1 cellular context compared by ENCODE assay signal in the genomic region with DNA sequence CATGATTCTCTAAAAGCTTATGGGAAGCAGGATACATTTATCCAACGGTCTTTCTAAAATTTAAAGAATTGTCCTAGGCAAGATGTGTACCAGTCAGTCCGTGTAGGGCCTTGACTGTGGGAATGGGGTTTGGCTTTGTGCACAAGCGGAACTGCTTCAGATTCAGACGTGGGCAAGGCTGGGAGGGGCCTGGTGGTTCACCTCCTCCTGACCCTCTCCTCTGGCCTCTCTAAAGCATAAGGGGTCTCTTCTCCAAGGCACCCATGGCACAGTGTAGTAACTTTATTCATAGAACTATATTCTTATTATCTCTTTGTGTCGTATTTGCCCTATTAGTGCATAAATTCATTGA.
TF ChIP-seq lines count a peak whose summit lies in the region.

No MANE protein-coding gene starts in this region.

TF ChIP-seq in H1, 55 proteins besides CTCF, POLR2A, EP300 and RAD21:
- TF ChIP-seq FOSL1 (IDR thresholded peaks at IDR 0.05; ENCODE audit: insufficient read depth, low read depth, low read length) (no peak), TCF12 (IDR thresholded peaks at IDR 0.05; ENCODE audit: low read depth, low read length) (no peak), ZNF274 (IDR thresholded peaks at IDR 0.05; ENCODE audit: borderline replicate concordance, extremely low read depth, low read length) (no peak), BRCA1 (IDR thresholded peaks at IDR 0.05; ENCODE audit: low read depth, low read length) (no peak), TAF7 (optimal IDR thresholded peaks at IDR 0.05; ENCODE audit: borderline replicate concordance, low read depth, low read length) (no peak), SIRT6 (IDR thresholded peaks at IDR 0.05; ENCODE audit: low read length) (no peak), CBX5 (IDR thresholded peaks at IDR 0.05; ENCODE audit: low read depth, low read length) (no peak), GABPA (IDR thresholded peaks at IDR 0.05; ENCODE audit: borderline replicate concordance, insufficient read depth, low read length) (no peak), TEAD4 (IDR thresholded peaks at IDR 0.05; ENCODE audit: low read depth, low read length) (no peak), JUN (IDR thresholded peaks at IDR 0.05; ENCODE audit: low read depth, low read length) (no peak), TAF1 (IDR thresholded peaks at IDR 0.05; ENCODE audit: low read depth, low read length) (no peak), GTF2F1 (IDR thresholded peaks at IDR 0.05; ENCODE audit: borderline replicate concordance, low read depth, low read length) (no peak), RXRA (IDR thresholded peaks at IDR 0.05; ENCODE audit: insufficient read depth, low read depth, low read length) (no peak), CTBP2 (IDR thresholded peaks at IDR 0.05; ENCODE audit: borderline replicate concordance, insufficient read depth, insufficient read length, low read length) (no peak), BCL11A (IDR thresholded peaks at IDR 0.05; ENCODE audit: low read depth in 2 of 2, low read length in 2 of 2) (no peak), RFX5 (IDR thresholded peaks at IDR 0.05; ENCODE audit: borderline replicate concordance, low read depth, low read length) (no peak), NANOG (IDR thresholded peaks at IDR 0.05; ENCODE audit: insufficient read depth, low read depth, low read length, poor library complexity, severe bottlenecking) (no peak)
- TF ChIP-seq, protein P1, sequence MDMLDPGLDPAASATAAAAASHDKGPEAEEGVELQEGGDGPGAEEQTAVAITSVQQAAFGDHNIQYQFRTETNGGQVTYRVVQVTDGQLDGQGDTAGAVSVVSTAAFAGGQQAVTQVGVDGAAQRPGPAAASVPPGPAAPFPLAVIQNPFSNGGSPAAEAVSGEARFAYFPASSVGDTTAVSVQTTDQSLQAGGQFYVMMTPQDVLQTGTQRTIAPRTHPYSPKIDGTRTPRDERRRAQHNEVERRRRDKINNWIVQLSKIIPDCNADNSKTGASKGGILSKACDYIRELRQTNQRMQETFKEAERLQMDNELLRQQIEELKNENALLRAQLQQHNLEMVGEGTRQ (IDR thresholded peaks at IDR 0.05; ENCODE audit: low read length), result no peak
